Comparison of ENCODE assay signal across 1 cellular context in genomic region chr19:514166-514663, GRCh38.
TF ChIP-seq lines count a peak whose summit lies in the region.

No MANE protein-coding gene starts in this region.

TF ChIP-seq in K562, 482 proteins besides CTCF, POLR2A, EP300 and RAD21:
- TF ChIP-seq SMARCA5 (IDR thresholded peaks at IDR 0.05) (peak; percentile 61; the same call in 1 of the 2 replicates), POLR2G (IDR thresholded peaks at IDR 0.05; ENCODE audit: low read depth, low read length) (no peak), ZKSCAN8 (CRISPR knock-in tag; IDR thresholded peaks at IDR 0.05) (peak; percentile 93; the same call in 1 of the 2 replicates), U2AF2 (optimal IDR thresholded peaks at IDR 0.05; ENCODE audit: low read depth, low read length) (no peak), SRSF3 (IDR thresholded peaks at IDR 0.05; ENCODE audit: insufficient read depth, low read length) (no peak), MYBL2 (IDR thresholded peaks at IDR 0.05; ENCODE audit: low read depth) (no peak), MYBL2 (CRISPR knock-in tag; IDR thresholded peaks at IDR 0.05; ENCODE audit: borderline replicate concordance) (no peak), BCOR (IDR thresholded peaks at IDR 0.05) (peak; percentile 68), BACH1 (tag; IDR thresholded peaks at IDR 0.05) (no peak), RREB1 (CRISPR knock-in tag; IDR thresholded peaks at IDR 0.05) (0 out of 2 replicates have a peak, but pooled peaks have one; percentile 15), ZNF133 (CRISPR knock-in tag; IDR thresholded peaks at IDR 0.05) (no peak), PHF21A (IDR thresholded peaks at IDR 0.05; ENCODE audit: borderline replicate concordance, low read depth) (no peak), ZFP36 (IDR thresholded peaks at IDR 0.05; ENCODE audit: low read depth, low read length, partially characterized antibody) (peak; percentile 75), GABPA (tag; conservative IDR thresholded peaks at IDR 0.05; ENCODE audit: low read depth) (no peak), SIN3A (IDR thresholded peaks at IDR 0.05; ENCODE audit: borderline replicate concordance in 2 of 2, control insufficient read depth in 1 of 2, low read depth in 2 of 2, low read length in 2 of 2) (no peak), SETDB1 (IDR thresholded peaks at IDR 0.05; ENCODE audit: low read length) (no peak), ZNF717 (CRISPR knock-in tag; IDR thresholded peaks at IDR 0.05) (no peak), ZNF551 (CRISPR knock-in tag; IDR thresholded peaks at IDR 0.05) (no peak), BRCA1 (IDR thresholded peaks at IDR 0.05) (no peak), BRCA1 (CRISPR knock-in tag; IDR thresholded peaks at IDR 0.05) (0 out of 2 replicates have a peak, but pooled peaks have one; percentile 13)
